8 cellular contexts compared by ENCODE assay signal in the genomic region with DNA sequence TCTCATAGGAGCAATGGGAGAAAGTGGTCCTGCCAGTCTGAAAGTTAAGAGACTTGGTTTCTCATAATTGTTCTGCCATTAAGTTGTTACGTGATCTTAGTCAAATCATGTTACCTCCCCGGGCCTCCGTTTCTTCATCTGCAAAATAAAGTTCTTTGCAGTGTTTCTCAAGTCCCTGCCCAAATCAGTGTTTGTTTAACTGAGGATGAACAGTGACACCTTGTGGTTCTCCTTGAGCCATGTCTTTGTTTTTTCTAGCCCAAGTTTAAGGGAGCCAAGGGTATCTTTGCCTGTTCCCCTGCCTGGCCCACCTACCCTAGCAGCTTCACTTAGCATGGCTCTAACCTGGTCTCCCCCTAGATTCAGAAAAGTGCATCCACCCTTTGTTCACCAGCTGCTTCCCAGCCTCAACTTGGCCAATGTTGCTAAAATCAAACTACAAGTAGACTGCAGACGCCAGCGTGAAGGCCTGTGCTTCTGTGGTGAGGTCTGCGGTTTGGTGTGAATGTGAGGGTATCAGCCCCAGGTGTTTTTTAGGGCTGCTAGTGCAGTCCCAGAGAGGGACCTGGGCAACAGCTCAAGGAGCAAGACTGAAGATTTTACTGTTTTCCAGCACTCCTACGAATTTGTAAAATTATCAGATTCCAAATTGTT. TPM values are rescaled to one million over a fixed set of nuclear protein-coding genes. Genes with fewer than 3 reads are reported as not detected.
DNase-seq lines count a peak whose midpoint lies in the region; ATAC-seq, FAIRE-seq and TF ChIP-seq lines count a peak whose summit lies in the region.

No MANE protein-coding gene starts in this region.

- H3F3A ChIP-seq in neural progenitor cell (ENCODE audit: low read depth) = peaks cover 16% of the 10 kb centered on the region

- H3K9ac ChIP-seq in SK-N-MC (ENCODE audit: insufficient read length) (no peak overlapping the region), neural progenitor cell (no peak overlapping the region)

- H3K27ac ChIP-seq in SK-N-MC = peak overlapping the region; percentile 48; the same call in 1 of the 2 replicates
- no peak overlapping the region for H3K27ac ChIP-seq in neural progenitor cell

- no peaks in the 10 kb centered on the region for H3K27me3 ChIP-seq in neural progenitor cell

- intact Hi-C loops in activated CD4-positive, alpha-beta T cell treated with anti-CD3 and anti-CD28 coated beads for 36 hours (cut with DNase I, micrococcal nuclease) = loop anchor here (1.0 to 5.0 kb wide), 3 partner anchors 49 to 1322 kb away; no protein-coding TSS in a partner anchor

- H3K27ac Mint-ChIP-seq in activated CD4-positive, alpha-beta T cell treated with anti-CD3 and anti-CD28 coated beads for 36 hours = no peak overlapping the region
- no peak overlapping the region for H3K27ac Mint-ChIP-seq in neural progenitor cell

- no peak for DNase-seq in activated CD4-positive, alpha-beta T cell treated with anti-CD3 and anti-CD28 coated beads for 36 hours
- no peak for DNase-seq in activated CD4-positive, alpha-beta T cell treated with anti-CD3 and anti-CD28 coated beads, Interleukin-2, amount 50 U/mL, for 48 hours
- DNase-seq in HTR-8/SVneo (ENCODE audit: insufficient read length, low spot score) (peak; percentile 68), SK-N-MC (ENCODE audit: low read depth, low spot score) (peak; percentile 71), fibroblast of mammary gland (ENCODE audit: low read depth) (peak; percentile 83), neural progenitor cell (ENCODE audit: low spot score) (peak; percentile 75)
- no peak for DNase-seq in stimulated activated CD4-positive, alpha-beta T cell treated with anti-CD3 and anti-CD28 coated beads, Interleukin-4, amount 100 ng/mL, for 4 hours

- FAIRE-seq in HTR-8/SVneo (lab: Jason Lieb, UNC) = peak; percentile 66

- H3K36me3 ChIP-seq in SK-N-MC (ENCODE audit: insufficient read depth, low read length) (no peaks in the 10 kb centered on the region), neural progenitor cell (no peaks in the 10 kb centered on the region)

- H3K4me2 ChIP-seq in neural progenitor cell = no peak overlapping the region

- CTCF ChIA-PET in activated CD4-positive, alpha-beta T cell treated with anti-CD3 and anti-CD28 coated beads for 36 hours (lab: Charles Lee) = interaction anchor here (1.5 kb wide), 1 partner anchor 19 kb away, joined by 3 read pairs; no protein-coding TSS in a partner anchor

- peak; percentile 51 for ATAC-seq in activated CD4-positive, alpha-beta T cell treated with anti-CD3 and anti-CD28 coated beads for 36 hours
- no peak for ATAC-seq in GM18909 (IDR thresholded peaks at IDR 0.05; ENCODE audit: poor library complexity, unreplicated experiment)

- H3K4me1 Mint-ChIP-seq in activated CD4-positive, alpha-beta T cell treated with anti-CD3 and anti-CD28 coated beads for 36 hours = peaks cover 3% of the 10 kb centered on the region
- peaks cover 21% of the 10 kb centered on the region for H3K4me1 Mint-ChIP-seq in neural progenitor cell

- no peaks in the 10 kb centered on the region for H3K9me3 Mint-ChIP-seq in activated CD4-positive, alpha-beta T cell treated with anti-CD3 and anti-CD28 coated beads for 36 hours (ENCODE audit: low read depth)
- no peaks in the 10 kb centered on the region for H3K9me3 Mint-ChIP-seq in neural progenitor cell

- H3K36me3 Mint-ChIP-seq in activated CD4-positive, alpha-beta T cell treated with anti-CD3 and anti-CD28 coated beads for 36 hours (ENCODE audit: low read depth) = no peaks in the 10 kb centered on the region
- H3K36me3 Mint-ChIP-seq in neural progenitor cell = peaks cover 3% of the 10 kb centered on the region

- no peaks in the 10 kb centered on the region for H3K27me3 Mint-ChIP-seq in activated CD4-positive, alpha-beta T cell treated with anti-CD3 and anti-CD28 coated beads for 36 hours
- H3K27me3 Mint-ChIP-seq in neural progenitor cell (ENCODE audit: insufficient read depth, low read depth) = no peaks in the 10 kb centered on the region

- TF ChIP-seq CTCF in fibroblast of mammary gland (conservative IDR thresholded peaks at IDR 0.05; ENCODE audit: control insufficient read depth, insufficient read depth, low read depth, low read length) (peak; percentile 79), neural progenitor cell (IDR thresholded peaks at IDR 0.05) (peak; percentile 75)

- H4K20me1 ChIP-seq in neural progenitor cell (ENCODE audit: low read depth) = peaks cover 9% of the 10 kb centered on the region

- peaks cover 25% of the 10 kb centered on the region for H3K4me1 ChIP-seq in neural progenitor cell

- no peak overlapping the region for H2AFZ ChIP-seq in neural progenitor cell (replicated peaks)

- POLR2A ChIA-PET in activated CD4-positive, alpha-beta T cell treated with anti-CD3 and anti-CD28 coated beads for 36 hours (lab: Charles Lee) = no interaction called here

- no peak overlapping the region for H3K4me3 ChIP-seq in SK-N-MC
- no peak overlapping the region for H3K4me3 ChIP-seq in fibroblast of mammary gland (ENCODE audit: control insufficient read depth, low read depth, low read length)
- H3K4me3 ChIP-seq in neural progenitor cell = no peak overlapping the region

- H3K9me3 ChIP-seq in SK-N-MC (ENCODE audit: low read depth, low read length) (no peaks in the 10 kb centered on the region), neural progenitor cell (ENCODE audit: low read depth) (no peaks in the 10 kb centered on the region)

- no peaks in the 10 kb centered on the region for H3K79me2 ChIP-seq in neural progenitor cell (ENCODE audit: low read depth)

- H3K4me3 Mint-ChIP-seq in activated CD4-positive, alpha-beta T cell treated with anti-CD3 and anti-CD28 coated beads for 36 hours = no peak overlapping the region
- no peak overlapping the region for H3K4me3 Mint-ChIP-seq in neural progenitor cell

RNA-seq across cellular contexts. Expression of a gene that starts 35.5 kb away (rescaled TPM):
- under 1 TPM; 0.14 to 0.21 TPM for total RNA-seq in activated CD4-positive, alpha-beta T cell treated with anti-CD3 and anti-CD28 coated beads for 36 hours
- 5.8 TPM in 2 replicates for total RNA-seq in neural progenitor cell (ENCODE audit: low replicate concordance)

Comparison
In these comparisons a context has a peak if more than half of its experiments do, and no peak if none do; other contexts are left out.
1. DNase-seq: peak in HTR-8/SVneo (single experiment), SK-N-MC (single experiment), fibroblast of mammary gland (single experiment) and neural progenitor cell (single experiment); none in activated CD4-positive, alpha-beta T cell treated with anti-CD3 and anti-CD28 coated beads for 36 hours (single experiment), activated CD4-positive, alpha-beta T cell treated with anti-CD3 and anti-CD28 coated beads, Interleukin-2, amount 50 U/mL, for 48 hours (0 of 2) and stimulated activated CD4-positive, alpha-beta T cell treated with anti-CD3 and anti-CD28 coated beads, Interleukin-4, amount 100 ng/mL, for 4 hours (0 of 2).